1 cellular context compared by ENCODE assay signal in the genomic region with DNA sequence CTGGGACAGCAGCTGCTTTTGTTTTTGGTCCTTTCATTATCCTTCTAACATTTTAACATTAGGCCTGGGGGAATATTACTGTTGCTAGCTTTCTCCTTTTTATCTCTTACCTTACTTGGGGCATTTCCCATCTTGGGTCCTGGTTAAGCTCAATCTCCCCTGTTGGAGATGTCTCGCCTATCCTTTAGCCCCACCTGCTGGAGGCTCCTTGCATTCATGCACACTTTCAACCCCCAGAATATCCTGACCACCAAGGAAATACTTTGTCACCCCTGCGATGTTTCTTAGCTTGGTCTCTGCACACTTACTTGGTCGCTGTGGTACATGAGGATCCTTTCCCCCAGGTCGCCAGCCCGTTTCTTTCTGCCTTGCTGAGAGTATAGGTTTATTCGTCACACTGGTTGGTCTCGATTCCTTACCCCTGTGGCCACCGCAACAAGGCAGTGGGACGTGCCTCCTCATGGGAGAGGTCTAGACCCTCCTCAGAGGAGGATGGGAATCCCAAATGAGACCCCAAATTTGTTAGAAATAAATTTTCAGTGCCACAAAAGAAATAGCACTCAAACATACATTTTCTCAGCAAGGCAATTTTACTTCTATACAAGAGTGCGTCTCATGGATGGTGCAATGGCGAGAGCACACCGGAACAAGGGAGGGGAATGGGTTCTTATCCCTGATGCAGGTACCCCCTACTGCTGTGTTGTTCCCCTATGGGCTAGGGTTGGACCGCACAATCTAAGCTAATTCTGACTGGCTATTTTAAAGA.
TF ChIP-seq lines count a peak whose summit lies in the region.

No MANE protein-coding gene starts in this region.

TF ChIP-seq in WTC11, 78 proteins besides CTCF, POLR2A, EP300 and RAD21 (continued from another document):
- TF ChIP-seq, protein P1, sequence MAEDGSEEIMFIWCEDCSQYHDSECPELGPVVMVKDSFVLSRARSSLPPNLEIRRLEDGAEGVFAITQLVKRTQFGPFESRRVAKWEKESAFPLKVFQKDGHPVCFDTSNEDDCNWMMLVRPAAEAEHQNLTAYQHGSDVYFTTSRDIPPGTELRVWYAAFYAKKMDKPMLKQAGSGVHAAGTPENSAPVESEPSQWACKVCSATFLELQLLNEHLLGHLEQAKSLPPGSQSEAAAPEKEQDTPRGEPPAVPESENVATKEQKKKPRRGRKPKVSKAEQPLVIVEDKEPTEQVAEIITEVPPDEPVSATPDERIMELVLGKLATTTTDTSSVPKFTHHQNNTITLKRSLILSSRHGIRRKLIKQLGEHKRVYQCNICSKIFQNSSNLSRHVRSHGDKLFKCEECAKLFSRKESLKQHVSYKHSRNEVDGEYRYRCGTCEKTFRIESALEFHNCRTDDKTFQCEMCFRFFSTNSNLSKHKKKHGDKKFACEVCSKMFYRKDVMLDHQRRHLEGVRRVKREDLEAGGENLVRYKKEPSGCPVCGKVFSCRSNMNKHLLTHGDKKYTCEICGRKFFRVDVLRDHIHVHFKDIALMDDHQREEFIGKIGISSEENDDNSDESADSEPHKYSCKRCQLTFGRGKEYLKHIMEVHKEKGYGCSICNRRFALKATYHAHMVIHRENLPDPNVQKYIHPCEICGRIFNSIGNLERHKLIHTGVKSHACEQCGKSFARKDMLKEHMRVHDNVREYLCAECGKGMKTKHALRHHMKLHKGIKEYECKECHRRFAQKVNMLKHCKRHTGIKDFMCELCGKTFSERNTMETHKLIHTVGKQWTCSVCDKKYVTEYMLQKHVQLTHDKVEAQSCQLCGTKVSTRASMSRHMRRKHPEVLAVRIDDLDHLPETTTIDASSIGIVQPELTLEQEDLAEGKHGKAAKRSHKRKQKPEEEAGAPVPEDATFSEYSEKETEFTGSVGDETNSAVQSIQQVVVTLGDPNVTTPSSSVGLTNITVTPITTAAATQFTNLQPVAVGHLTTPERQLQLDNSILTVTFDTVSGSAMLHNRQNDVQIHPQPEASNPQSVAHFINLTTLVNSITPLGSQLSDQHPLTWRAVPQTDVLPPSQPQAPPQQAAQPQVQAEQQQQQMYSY (CRISPR knock-in tag; IDR thresholded peaks at IDR 0.05): no peak
- TF ChIP-seq NFYB (CRISPR knock-in tag; conservative IDR thresholded peaks at IDR 0.05; ENCODE audit: low read depth) (no peak), ZNF416 (CRISPR knock-in tag; IDR thresholded peaks at IDR 0.05) (no peak), ZNF671 (CRISPR knock-in tag; IDR thresholded peaks at IDR 0.05) (no peak), ZNF317 (CRISPR knock-in tag; IDR thresholded peaks at IDR 0.05; ENCODE audit: borderline replicate concordance, low read depth) (no peak), AFF4 (CRISPR knock-in tag; IDR thresholded peaks at IDR 0.05; ENCODE audit: borderline replicate concordance) (no peak), FOXK1 (CRISPR knock-in tag; IDR thresholded peaks at IDR 0.05) (no peak), ELF4 (CRISPR knock-in tag; IDR thresholded peaks at IDR 0.05; ENCODE audit: low read depth) (no peak), ZNF396 (CRISPR knock-in tag; IDR thresholded peaks at IDR 0.05; ENCODE audit: borderline replicate concordance) (no peak), NR1H2 (CRISPR knock-in tag; IDR thresholded peaks at IDR 0.05) (no peak), ZNF232 (CRISPR knock-in tag; IDR thresholded peaks at IDR 0.05) (no peak), GTF2I (CRISPR knock-in tag; conservative IDR thresholded peaks at IDR 0.05) (no peak)
- TF ChIP-seq, protein P2, sequence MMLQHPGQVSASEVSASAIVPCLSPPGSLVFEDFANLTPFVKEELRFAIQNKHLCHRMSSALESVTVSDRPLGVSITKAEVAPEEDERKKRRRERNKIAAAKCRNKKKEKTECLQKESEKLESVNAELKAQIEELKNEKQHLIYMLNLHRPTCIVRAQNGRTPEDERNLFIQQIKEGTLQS (CRISPR knock-in tag; conservative IDR thresholded peaks at IDR 0.05): no peak
